2 cellular contexts compared by ENCODE assay signal in the genomic region with DNA sequence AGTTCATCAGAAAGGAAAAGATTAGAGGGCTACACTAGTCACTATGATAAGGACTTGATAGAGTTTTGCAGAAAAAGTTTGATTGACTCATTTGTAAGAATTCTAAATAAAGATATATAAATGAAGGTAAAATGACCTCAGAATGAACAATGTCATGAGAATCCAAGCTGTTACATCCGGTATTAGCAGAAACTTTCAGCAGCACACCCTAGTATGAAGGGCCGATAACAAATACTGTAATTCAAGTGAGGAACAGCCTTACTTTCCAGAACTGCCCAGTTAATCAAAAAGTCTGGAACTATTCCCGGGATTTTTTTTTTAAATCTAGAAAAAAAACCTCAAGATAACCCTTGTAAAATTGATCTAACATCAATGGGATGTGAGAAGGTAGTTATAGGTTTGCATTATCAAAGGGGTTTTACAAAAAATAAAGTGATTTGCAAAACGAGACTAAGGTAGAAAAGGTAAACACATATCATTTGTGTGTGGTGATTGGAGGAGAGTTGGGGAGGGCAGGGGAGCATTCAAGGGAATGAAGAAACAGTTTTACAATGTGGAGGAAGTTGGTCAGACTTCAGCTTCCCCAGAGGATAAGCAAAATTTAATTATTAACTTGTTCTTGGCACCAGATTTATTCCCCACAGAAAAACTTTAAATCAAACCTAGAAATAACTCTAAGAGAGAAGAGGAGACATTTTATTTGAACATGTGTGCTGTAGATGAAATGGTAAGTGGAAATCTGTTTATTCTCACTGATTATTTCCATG.
TF ChIP-seq lines count a peak whose summit lies in the region.

No MANE protein-coding gene starts in this region.

TF ChIP-seq in A549, 52 proteins besides CTCF, POLR2A, EP300 and RAD21 (continued from another document):
- no peak for TF ChIP-seq ELK1 (IDR thresholded peaks at IDR 0.05; ENCODE audit: low read depth, low read length)
- TF ChIP-seq MYC (IDR thresholded peaks at IDR 0.05; ENCODE audit: borderline replicate concordance, low read length): no peak
- TF ChIP-seq MAFK (IDR thresholded peaks at IDR 0.05; ENCODE audit: partially characterized antibody): no peak
- no peak for TF ChIP-seq JUNB (IDR thresholded peaks at IDR 0.05)
- TF ChIP-seq E2F6 (IDR thresholded peaks at IDR 0.05; ENCODE audit: borderline replicate concordance, low read depth): no peak
- TF ChIP-seq ZNF302 (CRISPR knock-in tag; IDR thresholded peaks at IDR 0.05): no peak
- no peak for TF ChIP-seq TP53 (CRISPR knock-in tag; IDR thresholded peaks at IDR 0.05)
- no peak for TF ChIP-seq HES2 (IDR thresholded peaks at IDR 0.05)
- TF ChIP-seq NR3C1 (IDR thresholded peaks at IDR 0.05): no peak
- no peak for TF ChIP-seq POLR2AphosphoS2 (conservative IDR thresholded peaks at IDR 0.05; ENCODE audit: low read length)
- no peak for TF ChIP-seq HOXB13 (CRISPR knock-in tag; IDR thresholded peaks at IDR 0.05; ENCODE audit: low read depth)
- TF ChIP-seq FOSL2 (IDR thresholded peaks at IDR 0.05): no peak
- no peak for TF ChIP-seq FOSL2 (CRISPR knock-in tag; IDR thresholded peaks at IDR 0.05)
- no peak for TF ChIP-seq ZFP36 (IDR thresholded peaks at IDR 0.05; ENCODE audit: borderline replicate concordance, partially characterized antibody)
- no peak for TF ChIP-seq EHF (CRISPR knock-in tag; IDR thresholded peaks at IDR 0.05)

TF ChIP-seq in SK-N-SH treated with all-trans-retinoic acid at 6 μM for 48 hours, 23 proteins besides CTCF, POLR2A, EP300 and RAD21 (continued from another document):
- no peak for TF ChIP-seq CREB5 (CRISPR knock-in tag; IDR thresholded peaks at IDR 0.05; ENCODE audit: low read depth)
- peak; percentile 59; the same call in 1 of the 2 replicates for TF ChIP-seq PATZ1 (CRISPR knock-in tag; IDR thresholded peaks at IDR 0.05; ENCODE audit: borderline replicate concordance)
- TF ChIP-seq ZFP3 (CRISPR knock-in tag; IDR thresholded peaks at IDR 0.05): no peak
- no peak for TF ChIP-seq ZNF70 (CRISPR knock-in tag; IDR thresholded peaks at IDR 0.05)
- TF ChIP-seq ISL1 (CRISPR knock-in tag; IDR thresholded peaks at IDR 0.05): peak; percentile 73
- TF ChIP-seq RARB (CRISPR knock-in tag; IDR thresholded peaks at IDR 0.05): no peak
- TF ChIP-seq BACH2 (CRISPR knock-in tag; IDR thresholded peaks at IDR 0.05; ENCODE audit: borderline replicate concordance): no peak
- TF ChIP-seq ESRRG (CRISPR knock-in tag; IDR thresholded peaks at IDR 0.05): no peak
- no peak for TF ChIP-seq TCF4 (CRISPR knock-in tag; IDR thresholded peaks at IDR 0.05; ENCODE audit: borderline replicate concordance)
- no peak for TF ChIP-seq ZNF8 (CRISPR knock-in tag; IDR thresholded peaks at IDR 0.05)
- no peak for TF ChIP-seq GLIS3 (CRISPR knock-in tag; IDR thresholded peaks at IDR 0.05)
TF ChIP-seq in SK-N-SH treated with all-trans-retinoic acid at 6 μM for 48 hours: peak in this region for 2.
